ENCODE assay signal across 23 cellular contexts in genomic region chr1:147053269-147053668, GRCh38.
DNase-seq lines count a peak whose midpoint lies in the region; ATAC-seq, FAIRE-seq and TF ChIP-seq lines count a peak whose summit lies in the region.
"Had no signal": no experiment of that assay in that cellular context is flagged by ENCODE, and none has a peak within 500 bp of the region (broad histone marks: within the 10 kb centered on the region; RNA-seq: fewer than 3 reads in every experiment).

No MANE protein-coding gene starts in this region.

- H3K79me2 ChIP-seq in SK-N-SH (ENCODE audit: insufficient read depth) = no peaks in the 10 kb centered on the region

- ATAC-seq in activated B cell treated with CpG ODN at 0.5 μM for 24 hours (ENCODE audit: low read depth) (no peak), psoas muscle (no peak)
- ATAC-seq in stimulated activated memory B cell treated with anti-CD40 and anti-IgM and Interleukin-4, amounts not matched to agents 10 μg/mL and 1 μg/mL and 100 μg/mL, for 72 hours = no peak
- ATAC-seq: CD8-positive, alpha-beta T cell; HCT116; K562 had no signal

- H3K27me3 ChIP-seq in psoas muscle (ENCODE audit: insufficient read depth in 3 of 3, low read length in 2 of 3) (no peaks in the 10 kb centered on the region), SK-N-SH (ENCODE audit: insufficient read depth) (no peaks in the 10 kb centered on the region; the same call in 1 of the 2 replicates)
- H3K27me3 ChIP-seq: BLaER1 treated with 17β-estradiol and CSF1 and Interleukin-3, amounts not matched to agents 10 nM and 100 nM had no signal

- no peak overlapping the region for H3K4me2 ChIP-seq in SK-N-SH

- H3K4me1 Mint-ChIP-seq in activated B cell treated with CpG ODN at 0.5 μM for 24 hours = peaks cover 40% of the 10 kb centered on the region
- peaks cover 24% of the 10 kb centered on the region for H3K4me1 Mint-ChIP-seq in stimulated activated memory B cell treated with anti-CD40 and anti-IgM and Interleukin-4, amounts not matched to agents 10 μg/mL and 1 μg/mL and 100 μg/mL, for 72 hours

- H3K36me3 ChIP-seq in psoas muscle (ENCODE audit: insufficient read depth in 1 of 2, low read depth in 1 of 2) (no peaks in the 10 kb centered on the region), SK-N-SH (replicated peaks in 1 of 2; ENCODE audit: control insufficient read depth in 1 of 2, insufficient read depth in 2 of 2, low read length in 1 of 2) (no peaks in the 10 kb centered on the region)
- H3K36me3 ChIP-seq: BLaER1 treated with 17β-estradiol and CSF1 and Interleukin-3, amounts not matched to agents 10 nM and 100 nM had no signal

- TF ChIP-seq EP300 in SK-N-SH (IDR thresholded peaks at IDR 0.05; ENCODE audit: borderline replicate concordance in 1 of 2, low read depth in 1 of 2, low read length in 1 of 2) = no peak

- H3K9me3 Mint-ChIP-seq in activated B cell treated with CpG ODN at 0.5 μM for 24 hours = peaks cover 11% of the 10 kb centered on the region
- peaks cover 8% of the 10 kb centered on the region for H3K9me3 Mint-ChIP-seq in stimulated activated memory B cell treated with anti-CD40 and anti-IgM and Interleukin-4, amounts not matched to agents 10 μg/mL and 1 μg/mL and 100 μg/mL, for 72 hours
- H3K9me3 Mint-ChIP-seq: HFFc6 had no signal

- H3K9me2 ChIP-seq in SK-N-SH = no peaks in the 10 kb centered on the region

- H3K4me1 ChIP-seq in psoas muscle = no peaks in the 10 kb centered on the region
- no peaks in the 10 kb centered on the region for H3K4me1 ChIP-seq in SK-N-SH (ENCODE audit: control insufficient read depth in 1 of 2, insufficient read depth in 2 of 2, low read depth in 1 of 2, low read length in 1 of 2)

- H3K4me3 Mint-ChIP-seq in activated B cell treated with CpG ODN at 0.5 μM for 24 hours = peak overlapping the region; percentile 53
- H3K4me3 Mint-ChIP-seq in stimulated activated memory B cell treated with anti-CD40 and anti-IgM and Interleukin-4, amounts not matched to agents 10 μg/mL and 1 μg/mL and 100 μg/mL, for 72 hours = peak overlapping the region; percentile 15
- H3K4me3 Mint-ChIP-seq: CD8-positive, alpha-beta T cell; HFFc6 had no signal

- no peak overlapping the region for H3K27ac ChIP-seq in psoas muscle
- no peak overlapping the region for H3K27ac ChIP-seq in SK-N-SH (ENCODE audit: low read depth in 2 of 2, low read length in 1 of 2)
- H3K27ac ChIP-seq: BLaER1 treated with 17β-estradiol and CSF1 and Interleukin-3, amounts not matched to agents 10 nM and 100 nM; HL-60 had no signal

- no peaks in the 10 kb centered on the region for H4K20me1 ChIP-seq in SK-N-SH (ENCODE audit: insufficient read depth)
- H4K20me1 ChIP-seq: BLaER1 treated with 17β-estradiol and CSF1 and Interleukin-3, amounts not matched to agents 10 nM and 100 nM had no signal

- TF ChIP-seq RAD21 in SK-N-SH (IDR thresholded peaks at IDR 0.05; ENCODE audit: low read length) = no peak

- H3K9me3 ChIP-seq in psoas muscle (no peaks in the 10 kb centered on the region), SK-N-SH (no peaks in the 10 kb centered on the region)

- no peaks in the 10 kb centered on the region for H3K27me3 Mint-ChIP-seq in activated B cell treated with CpG ODN at 0.5 μM for 24 hours
- peaks cover 6% of the 10 kb centered on the region for H3K27me3 Mint-ChIP-seq in stimulated activated memory B cell treated with anti-CD40 and anti-IgM and Interleukin-4, amounts not matched to agents 10 μg/mL and 1 μg/mL and 100 μg/mL, for 72 hours

- no peak overlapping the region for H3K4me3 ChIP-seq in psoas muscle
- H3K4me3 ChIP-seq in SK-N-SH (ENCODE audit: low read depth in 2 of 2, low read length in 1 of 2) = no peak overlapping the region
- H3K4me3 ChIP-seq: BLaER1 treated with 17β-estradiol and CSF1 and Interleukin-3, amounts not matched to agents 10 nM and 100 nM; K562 had no signal

- POLR2A ChIA-PET in activated B cell treated with CpG ODN at 0.5 μM for 24 hours (lab: Charles Lee) (interaction anchor here (2.4 kb wide), 1 partner anchor 31 kb away, joined by 14 read pairs; no protein-coding TSS in a partner anchor), SK-N-SH (lab: Yijun Ruan, JAX) (no interaction called here)

- H3K36me3 Mint-ChIP-seq in activated B cell treated with CpG ODN at 0.5 μM for 24 hours (ENCODE audit: low read depth) = peaks cover 2% of the 10 kb centered on the region
- peaks cover 5% of the 10 kb centered on the region for H3K36me3 Mint-ChIP-seq in stimulated activated memory B cell treated with anti-CD40 and anti-IgM and Interleukin-4, amounts not matched to agents 10 μg/mL and 1 μg/mL and 100 μg/mL, for 72 hours
- H3K36me3 Mint-ChIP-seq: CD8-positive, alpha-beta T cell had no signal

- H3K27ac Mint-ChIP-seq in activated B cell treated with CpG ODN at 0.5 μM for 24 hours = peak overlapping the region; percentile 68
- H3K27ac Mint-ChIP-seq in stimulated activated memory B cell treated with anti-CD40 and anti-IgM and Interleukin-4, amounts not matched to agents 10 μg/mL and 1 μg/mL and 100 μg/mL, for 72 hours = peak overlapping the region; percentile 3
- H3K27ac Mint-ChIP-seq: CD8-positive, alpha-beta T cell; HFFc6 had no signal

- TF ChIP-seq CTCF in activated B cell treated with CpG ODN at 0.5 μM for 24 hours (IDR thresholded peaks at IDR 0.05) (no peak), psoas muscle (IDR thresholded peaks at IDR 0.05) (no peak), SK-N-SH (IDR thresholded peaks at IDR 0.05) (no peak)

- H2AFZ ChIP-seq in SK-N-SH (ENCODE audit: low read depth) = no peak overlapping the region

- DNase-seq in GM19239 (ENCODE audit: insufficient read length, low spot score) = no peak
- DNase-seq in activated B cell treated with CpG ODN at 0.5 μM for 24 hours = no peak
- no peak for DNase-seq in psoas muscle
- no peak for DNase-seq in DMS114 treated with DMSO at 0.1 percent for 48 hours (lab: John Stamatoyannopoulos, UW; ENCODE audit: unreplicated experiment)
- DNase-seq in SK-N-SH = no peak
- DNase-seq: ACHN; Calu3; CD8-positive, alpha-beta T cell; DMS53; DND-41; EL; GOT3; H7; HFFc6; IMR-90; Karpas-422 had no signal

- CTCF ChIA-PET in activated B cell treated with CpG ODN at 0.5 μM for 24 hours (lab: Charles Lee) = no interaction called here
- CTCF ChIA-PET in SK-N-SH (lab: Yijun Ruan, JAX) = no interaction called here

- intact Hi-C loops in activated B cell treated with CpG ODN at 0.5 μM for 24 hours (cut with micrococcal nuclease) (no loop called here), psoas muscle (cut with DNase I) (no loop called here)

- H3K9ac ChIP-seq in SK-N-SH = no peak overlapping the region
- H3K9ac ChIP-seq: BLaER1 treated with 17β-estradiol and CSF1 and Interleukin-3, amounts not matched to agents 10 nM and 100 nM had no signal

- H3F3A ChIP-seq in SK-N-SH (replicated peaks; ENCODE audit: insufficient read depth) = no peaks in the 10 kb centered on the region

- peak; percentile 21 for FAIRE-seq in GM19239 (lab: Jason Lieb, UNC)
- FAIRE-seq: A204.1, GM18507, K562 had no signal

- 74 to 91% (median 83%) methylated on average over 5 of the region's 5 CpGs for WGBS in psoas muscle, 3 donors
- 21% methylated on average over 5 of the region's 5 CpGs for WGBS in SK-N-SH (ENCODE audit: low lambda C conversion rate)

TF ChIP-seq in SK-N-SH, 30 proteins besides CTCF, POLR2A, EP300 and RAD21 (continues in another document):
- TF ChIP-seq REST (IDR thresholded peaks at IDR 0.05; ENCODE audit: low read depth, low read length) (no peak), RCOR1 (IDR thresholded peaks at IDR 0.05; ENCODE audit: low read length) (no peak), USF2 (IDR thresholded peaks at IDR 0.05; ENCODE audit: borderline replicate concordance, low read depth, low read length) (no peak), MAX (IDR thresholded peaks at IDR 0.05; ENCODE audit: low read depth) (no peak), RFX5 (IDR thresholded peaks at IDR 0.05; ENCODE audit: low read length) (no peak)
